Comparison of ENCODE assay signal across 8 cellular contexts in the genomic region with DNA sequence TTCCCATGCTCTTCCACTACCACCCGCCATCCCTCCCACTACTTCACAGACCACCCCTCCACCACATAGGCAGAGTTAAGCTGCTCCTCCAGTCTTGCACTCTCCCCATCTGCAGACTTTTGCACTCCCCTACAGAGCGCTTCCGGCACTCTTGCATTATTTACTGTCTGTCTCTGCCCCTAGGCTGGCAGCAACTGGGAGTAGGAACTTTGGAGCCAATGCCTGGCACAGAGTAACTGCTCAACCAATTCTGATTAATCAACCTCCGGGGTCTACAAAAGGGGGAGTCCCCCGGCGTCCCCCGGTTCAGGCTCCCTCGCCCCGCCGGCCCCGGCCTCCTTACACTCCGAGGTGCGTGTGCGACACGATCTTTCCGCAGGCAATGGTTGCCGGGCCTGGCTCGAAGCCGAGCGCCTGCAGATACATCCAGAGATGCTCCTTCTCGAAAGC. TPM values are rescaled to one million over a fixed set of nuclear protein-coding genes. Genes with fewer than 3 reads are reported as not detected.
DNase-seq lines count a peak whose midpoint lies in the region; ATAC-seq, FAIRE-seq and TF ChIP-seq lines count a peak whose summit lies in the region.

No MANE protein-coding gene starts in this region.

- H3K9me3 Mint-ChIP-seq in CD8-positive, alpha-beta memory T cell = no peaks in the 10 kb centered on the region

- no peak for TF ChIP-seq POLR2A in GM12878 (IDR thresholded peaks at IDR 0.05; ENCODE audit: low read depth, low read length)

- H3K27ac ChIP-seq in CD8-positive, alpha-beta memory T cell (ENCODE audit: low read depth, low read length) = peak overlapping the region; percentile 76
- H3K27ac ChIP-seq in GM12878 (ENCODE audit: control insufficient read depth, insufficient read depth) = peak overlapping the region; percentile 71

- peaks cover 0 to 29% (median 0%) of the 10 kb centered on the region in 3 donors for H3K36me3 Mint-ChIP-seq in CD8-positive, alpha-beta memory T cell

- TF ChIP-seq RAD21 in GM12878 (IDR thresholded peaks at IDR 0.05; ENCODE audit: insufficient read depth, low read depth, low read length) = no peak

- H3K4me1 Mint-ChIP-seq in CD8-positive, alpha-beta memory T cell = peaks cover 29 to 39% (median 38%) of the 10 kb centered on the region in 3 donors

- TSS peak; percentile 80 for BruUV-seq in GM12878 (replicated peaks; lab: Mats Ljungman, UMichigan)

- H3K4me2 ChIP-seq in GM12878 (ENCODE audit: control insufficient read depth, insufficient read depth) = peak overlapping the region; percentile 52

- peak; percentile 66 for FAIRE-seq in GM12878 (lab: Jason Lieb, UNC)

- peak in 4 of 5 donors; percentile 12 to 52 (median 24) for DNase-seq in CD8-positive, alpha-beta memory T cell
- DNase-seq in GM12878 (ENCODE audit: low read depth, low spot score) (no peak), iPS-NIHi11 (ENCODE audit: low spot score) (peak; percentile 47), NOMO-1 treated with dmso at 0.1 percent for 144 hours (lab: John Stamatoyannopoulos, UW; ENCODE audit: unreplicated experiment) (no peak)
- DNase-seq in stimulated activated CD4-positive, alpha-beta T cell treated with anti-CD3 and anti-CD28 coated beads, Interleukin-2, amount 100 ng/mL, for 24 hours = peak; percentile 14 to 55

- H4K20me1 ChIP-seq in GM12878 (ENCODE audit: control insufficient read depth, insufficient read depth) = no peaks in the 10 kb centered on the region

- in situ Hi-C loops in GM12878 (cut with MboI) = loop anchor here (10.0 kb wide), 1 partner anchor 353 kb away; no protein-coding TSS in a partner anchor

- H3K27me3 Mint-ChIP-seq in CD8-positive, alpha-beta memory T cell = no peaks in the 10 kb centered on the region

- H3K27ac Mint-ChIP-seq in CD8-positive, alpha-beta memory T cell = peak overlapping the region; percentile 91 to 97 (median 94)

- peak overlapping the region; percentile 67 for H3K4me3 ChIP-seq in CD8-positive, alpha-beta memory T cell (ENCODE audit: low read length)
- peak overlapping the region; percentile 80 for H3K4me3 ChIP-seq in GM12878

- TF ChIP-seq CTCF in GM12878 (IDR thresholded peaks at IDR 0.05 in 2 of 3, conservative IDR thresholded peaks at IDR 0.05 in 1 of 3; ENCODE audit: control insufficient read depth in 2 of 3, extremely low read depth in 1 of 3, insufficient read depth in 1 of 3, low read depth in 3 of 3, low read length in 3 of 3) = no peak

- 3% methylated on average over 21 of the region's 21 CpGs for WGBS in GM12878 (ENCODE audit: insufficient coverage, insufficient replicate concordance, low lambda C conversion rate, missing lambda C conversion rate)

- CTCF ChIA-PET in CD8-positive, alpha-beta memory T cell (lab: Charles Lee) = no interaction called here
- CTCF ChIA-PET in GM12878 (lab: Yijun Ruan, JAX) = interaction anchor here (0.6 to 1.0 kb wide), 2 partner anchors 22 to 73 kb away, joined by 3 to 4 read pairs; no protein-coding TSS in a partner anchor

- H3K4me3 Mint-ChIP-seq in CD8-positive, alpha-beta memory T cell = peak overlapping the region; percentile 90 to 98 (median 97)

- SMC1A ChIA-PET in GM12878 (lab: Charles Lee; ENCODE audit: uncharacterized antibody, unreplicated experiment) = interaction anchor here (0.9 to 1.5 kb wide), 5 partner anchors 17 to 82 kb away, joined by 3 to 5 read pairs (median 4); no protein-coding TSS in a partner anchor

- peak overlapping the region; percentile 95 for H2AFZ ChIP-seq in GM12878 (ENCODE audit: control insufficient read depth, low read depth, low read length)

- peak; percentile 31 for ATAC-seq in GM19452 (IDR thresholded peaks at IDR 0.05; ENCODE audit: unreplicated experiment)
- peak; percentile 26 for ATAC-seq in HG03442 (IDR thresholded peaks at IDR 0.05; ENCODE audit: unreplicated experiment)
- ATAC-seq in SK-N-SH treated with all-trans-retinoic acid at 6 μM for 48 hours = peak; percentile 72
- peak; percentile 75 for ATAC-seq in GM12878

- TF ChIP-seq EP300 in GM12878 (IDR thresholded peaks at IDR 0.05; ENCODE audit: borderline replicate concordance in 1 of 2, control insufficient read depth in 1 of 2, low read depth in 2 of 2, low read length in 2 of 2) = no peak

- peaks cover 37% of the 10 kb centered on the region for H3K79me2 ChIP-seq in GM12878 (ENCODE audit: control insufficient read depth, insufficient read depth, low read length)

- H3K4me1 ChIP-seq in CD8-positive, alpha-beta memory T cell (ENCODE audit: insufficient read depth, low read length) = peaks cover 18% of the 10 kb centered on the region
- peaks cover 9% of the 10 kb centered on the region; the same call in 1 of the 2 replicates for H3K4me1 ChIP-seq in GM12878 (ENCODE audit: control insufficient read depth, insufficient read depth, low read length)

- RAD21 ChIA-PET in GM12878 (lab: Charles Lee; ENCODE audit: unreplicated experiment) = interaction anchor here (1.0 to 1.4 kb wide), 2 partner anchors 72 to 82 kb away, joined by 3 read pairs; no protein-coding TSS in a partner anchor

- POLR2A ChIA-PET in CD8-positive, alpha-beta memory T cell (lab: Charles Lee) = interaction anchor here (1.0 kb wide), 2 partner anchors 53 to 82 kb away, joined by 3 read pairs; a partner anchor contains a TSS
- POLR2A ChIA-PET in GM12878 (lab: Charles Lee) = interaction anchor here (1.9 kb wide), 1 partner anchor 27 kb away, joined by 9 read pairs; no protein-coding TSS in a partner anchor

- peaks cover 3% of the 10 kb centered on the region for H3K36me3 ChIP-seq in CD8-positive, alpha-beta memory T cell (ENCODE audit: insufficient read depth, low read length)
- no peaks in the 10 kb centered on the region for H3K36me3 ChIP-seq in GM12878 (ENCODE audit: control insufficient read depth in 2 of 2, insufficient read depth in 2 of 2, low read length in 1 of 2)

- no peaks in the 10 kb centered on the region for H3K27me3 ChIP-seq in CD8-positive, alpha-beta memory T cell (ENCODE audit: insufficient read depth, low read length, poor library complexity, severe bottlenecking)
- no peaks in the 10 kb centered on the region for H3K27me3 ChIP-seq in GM12878 (replicated peaks in 1 of 2; ENCODE audit: control insufficient read depth in 2 of 2, insufficient read depth in 2 of 2, low read length in 1 of 2)

- no peaks in the 10 kb centered on the region for H3K9me3 ChIP-seq in CD8-positive, alpha-beta memory T cell (ENCODE audit: low read length)
- no peaks in the 10 kb centered on the region for H3K9me3 ChIP-seq in GM12878 (replicated peaks; ENCODE audit: control insufficient read depth, insufficient read depth, low read length)

- peak overlapping the region; percentile 82 for H3K9ac ChIP-seq in GM12878 (ENCODE audit: control insufficient read depth, insufficient read depth, low read length)

- intact Hi-C loops in GM12878 (cut with micrococcal nuclease; ENCODE audit: unreplicated experiment) = loop anchor here (1.0 to 2.0 kb wide), 2 partner anchors 53 to 129 kb away; a partner anchor contains a TSS

RNA-seq across cellular contexts. Expression of a gene that starts 0.5 kb away (rescaled TPM):
- total RNA-seq in CD8-positive, alpha-beta memory T cell = 10 to 100 TPM; 32.1 to 36.3 TPM
- 6.2 TPM for polyA plus RNA-seq in CD8-positive, alpha-beta memory T cell
- 33.5 and 34.2 TPM in 2 replicates for total RNA-seq in GM12878 (2013; cell fraction: nucleolus; rRNA removed)
- 17.1 and 22.3 TPM in 2 replicates for total RNA-seq in GM12878 (2014; rRNA removed)
- 26.4 and 26.8 TPM in 2 replicates for total RNA-seq in GM12878 (2014; rRNA removed; fragmentation: Illumina TruSeq; extraction: Trizol)
- 17.4 and 18.0 TPM in 2 replicates for total RNA-seq in GM12878 (2021)
- polyA plus RNA-seq in GM12878 (2011; ENCODE audit: low read depth) = 3.9 TPM
- 17.5 and 29.3 TPM in 2 replicates for polyA plus RNA-seq in GM12878 (2011; rRNA removed)
- 6.3 and 6.9 TPM in 2 replicates for polyA plus RNA-seq in GM12878 (2011; cell fraction: cytosol; rRNA removed)
- 11.7 and 12.4 TPM in 2 replicates for polyA plus RNA-seq in GM12878 (2011; cell fraction: nucleus; rRNA removed)
- polyA plus RNA-seq in GM12878 (2012) = 6.0 and 9.0 TPM in 2 replicates
- 19.5 and 26.5 TPM in 2 replicates for polyA plus RNA-seq in GM12878 (2014; fragmentation: Illumina TruSeq; extraction: Trizol)
- polyA plus RNA-seq in GM12878 (2014; fragmentation: Nextera tagmentation; extraction: Ambion mirVana) = 1 to 10 TPM; 7.1 to 8.4 TPM
- 10.2 and 11.9 TPM in 2 replicates for polyA plus RNA-seq in GM12878 (2014; rRNA removed)
- polyA plus RNA-seq in GM12878 (2016; fragmentation: Nextera tagmentation; extraction: Ambion mirVana) = 10 to 100 TPM; 13.0 to 14.9 TPM
- polyA minus RNA-seq in GM12878 (2011; rRNA and poly(A)+ RNA removed) = 14.2 and 18.7 TPM in 2 replicates
- polyA minus RNA-seq in GM12878 (2011; cell fraction: cytosol; rRNA and poly(A)+ RNA removed) = 6.1 and 7.7 TPM in 2 replicates
- polyA minus RNA-seq in GM12878 (2011; cell fraction: nucleus; rRNA and poly(A)+ RNA removed) = 9.3 and 14.4 TPM in 2 replicates

RNA-seq across cellular contexts. Expression of a gene that starts 25.1 kb away (rescaled TPM):
- 10 to 100 TPM; 37.8 to 38.8 TPM for total RNA-seq in CD8-positive, alpha-beta memory T cell
- polyA plus RNA-seq in CD8-positive, alpha-beta memory T cell = 73.9 TPM
- total RNA-seq in GM12878 (2013; cell fraction: nucleolus; rRNA removed) = 110 and 112 TPM in 2 replicates
- total RNA-seq in GM12878 (2014; rRNA removed) (37.8 and 39.1 TPM in 2 replicates), GM12878 (2014; rRNA removed; fragmentation: Illumina TruSeq; extraction: Trizol) (39.3 and 40.0 TPM in 2 replicates), GM12878 (2021) (33.4 and 34.8 TPM in 2 replicates)
- polyA plus RNA-seq in GM12878 (2011; ENCODE audit: low read depth) = 46.4 TPM
- polyA plus RNA-seq in GM12878 (2011; rRNA removed) (103 and 112 TPM in 2 replicates), GM12878 (2014; fragmentation: Illumina TruSeq; extraction: Trizol) (43.4 and 52.9 TPM in 2 replicates), GM12878 (2014; fragmentation: Nextera tagmentation; extraction: Ambion mirVana) (10 to 100 TPM; 48.4 to 52.7 TPM), GM12878 (2014; rRNA removed) (31.2 and 34.8 TPM in 2 replicates), GM12878 (2016; fragmentation: Nextera tagmentation; extraction: Ambion mirVana) (10 to 100 TPM; 45.5 to 46.8 TPM)
- polyA plus RNA-seq in GM12878 (2011; cell fraction: cytosol; rRNA removed) = 125 and 147 TPM in 2 replicates
- polyA plus RNA-seq in GM12878 (2011; cell fraction: nucleus; rRNA removed) = 53.3 and 64.9 TPM in 2 replicates
- 49.1 and 54.8 TPM in 2 replicates for polyA plus RNA-seq in GM12878 (2012)
- 212 and 253 TPM in 2 replicates for polyA minus RNA-seq in GM12878 (2011; rRNA and poly(A)+ RNA removed)
- 35.3 and 35.7 TPM in 2 replicates for polyA minus RNA-seq in GM12878 (2011; cell fraction: cytosol; rRNA and poly(A)+ RNA removed)
- 42.0 and 47.9 TPM in 2 replicates for polyA minus RNA-seq in GM12878 (2011; cell fraction: nucleus; rRNA and poly(A)+ RNA removed)

RNA-seq across cellular contexts. Expression of a gene that starts 53.0 kb away (rescaled TPM):
- 10 to 100 TPM; 53.8 to 56.9 TPM for total RNA-seq in CD8-positive, alpha-beta memory T cell
- polyA plus RNA-seq in CD8-positive, alpha-beta memory T cell = 87.6 TPM
- total RNA-seq in GM12878 (2013; cell fraction: nucleolus; rRNA removed) = 14.9 and 16.6 TPM in 2 replicates
- 23.5 and 26.0 TPM in 2 replicates for total RNA-seq in GM12878 (2014; rRNA removed)
- 22.8 and 23.2 TPM in 2 replicates for total RNA-seq in GM12878 (2014; rRNA removed; fragmentation: Illumina TruSeq; extraction: Trizol)
- 41.4 and 44.5 TPM in 2 replicates for total RNA-seq in GM12878 (2021)
- 31.6 TPM for polyA plus RNA-seq in GM12878 (2011; ENCODE audit: low read depth)
- polyA plus RNA-seq in GM12878 (2011; rRNA removed) = 54.4 and 64.4 TPM in 2 replicates
- polyA plus RNA-seq in GM12878 (2011; cell fraction: cytosol; rRNA removed) = 50.4 and 53.2 TPM in 2 replicates
- 37.1 and 43.1 TPM in 2 replicates for polyA plus RNA-seq in GM12878 (2011; cell fraction: nucleus; rRNA removed)
- polyA plus RNA-seq in GM12878 (2012) = 30.7 and 37.2 TPM in 2 replicates
- polyA plus RNA-seq in GM12878 (2014; fragmentation: Illumina TruSeq; extraction: Trizol) = 36.5 and 38.4 TPM in 2 replicates
- 10 to 100 TPM; 10.1 to 19.3 TPM for polyA plus RNA-seq in GM12878 (2014; fragmentation: Nextera tagmentation; extraction: Ambion mirVana)
- polyA plus RNA-seq in GM12878 (2014; rRNA removed) = 39.3 and 39.8 TPM in 2 replicates
- 10 to 100 TPM; 74.2 to 74.6 TPM for polyA plus RNA-seq in GM12878 (2016; fragmentation: Nextera tagmentation; extraction: Ambion mirVana)
- polyA minus RNA-seq in GM12878 (2011; rRNA and poly(A)+ RNA removed) = 47.8 and 51.2 TPM in 2 replicates
- polyA minus RNA-seq in GM12878 (2011; cell fraction: cytosol; rRNA and poly(A)+ RNA removed) = 13.8 and 14.0 TPM in 2 replicates
- polyA minus RNA-seq in GM12878 (2011; cell fraction: nucleus; rRNA and poly(A)+ RNA removed) = 34.1 and 41.9 TPM in 2 replicates

Comparison
In these comparisons a context has a peak if more than half of its experiments do, and no peak if none do; other contexts are left out.
1. DNase-seq: peak in CD8-positive, alpha-beta memory T cell (4 of 5), iPS-NIHi11 (single experiment) and stimulated activated CD4-positive, alpha-beta T cell treated with anti-CD3 and anti-CD28 coated beads, Interleukin-2, amount 100 ng/mL, for 24 hours (2 of 2); none in GM12878 (single experiment) and NOMO-1 treated with dmso at 0.1 percent for 144 hours (single experiment).
2. Peak in every context shown above with its lines, with median percentiles within 50 percentile points of each other: ATAC-seq.